1 cellular context compared by ENCODE assay signal in the genomic region with DNA sequence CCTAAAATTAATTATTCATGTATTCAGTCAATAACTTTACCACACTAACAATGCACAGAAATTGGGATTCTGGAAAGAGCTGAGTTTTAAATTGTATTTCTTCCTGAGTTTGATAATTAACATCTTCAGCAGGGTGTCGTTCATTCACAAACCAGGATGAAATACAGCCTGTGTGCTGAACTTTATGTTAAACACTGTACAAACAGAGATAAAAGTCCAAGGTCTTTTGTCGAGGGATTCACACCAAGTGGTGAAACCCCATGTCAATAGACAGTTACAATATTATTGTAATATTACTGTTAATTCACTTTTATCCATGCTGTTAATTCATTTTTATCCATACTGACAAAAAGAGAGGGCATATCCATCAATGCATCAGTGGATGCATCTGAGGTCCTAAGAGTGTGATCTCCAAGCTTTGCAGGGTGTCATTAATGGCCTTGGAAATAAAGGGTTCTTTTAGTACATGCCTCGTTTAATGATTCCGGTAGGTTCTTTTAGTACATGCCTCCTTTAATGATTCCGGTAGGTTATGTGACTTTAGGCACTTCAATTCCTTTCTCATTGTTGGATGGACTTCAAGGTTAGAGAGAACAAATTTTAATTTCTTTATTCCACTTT.
A peak's percentile ranks its signal among the peaks of the same experiment; 100 is the strongest.
TF ChIP-seq lines count a peak whose summit lies in the region.

No MANE protein-coding gene starts in this region.

TF ChIP-seq in HepG2, 621 proteins besides CTCF, POLR2A, EP300 and RAD21 (continued from another document and continues in another):
- TF ChIP-seq, protein P1, sequence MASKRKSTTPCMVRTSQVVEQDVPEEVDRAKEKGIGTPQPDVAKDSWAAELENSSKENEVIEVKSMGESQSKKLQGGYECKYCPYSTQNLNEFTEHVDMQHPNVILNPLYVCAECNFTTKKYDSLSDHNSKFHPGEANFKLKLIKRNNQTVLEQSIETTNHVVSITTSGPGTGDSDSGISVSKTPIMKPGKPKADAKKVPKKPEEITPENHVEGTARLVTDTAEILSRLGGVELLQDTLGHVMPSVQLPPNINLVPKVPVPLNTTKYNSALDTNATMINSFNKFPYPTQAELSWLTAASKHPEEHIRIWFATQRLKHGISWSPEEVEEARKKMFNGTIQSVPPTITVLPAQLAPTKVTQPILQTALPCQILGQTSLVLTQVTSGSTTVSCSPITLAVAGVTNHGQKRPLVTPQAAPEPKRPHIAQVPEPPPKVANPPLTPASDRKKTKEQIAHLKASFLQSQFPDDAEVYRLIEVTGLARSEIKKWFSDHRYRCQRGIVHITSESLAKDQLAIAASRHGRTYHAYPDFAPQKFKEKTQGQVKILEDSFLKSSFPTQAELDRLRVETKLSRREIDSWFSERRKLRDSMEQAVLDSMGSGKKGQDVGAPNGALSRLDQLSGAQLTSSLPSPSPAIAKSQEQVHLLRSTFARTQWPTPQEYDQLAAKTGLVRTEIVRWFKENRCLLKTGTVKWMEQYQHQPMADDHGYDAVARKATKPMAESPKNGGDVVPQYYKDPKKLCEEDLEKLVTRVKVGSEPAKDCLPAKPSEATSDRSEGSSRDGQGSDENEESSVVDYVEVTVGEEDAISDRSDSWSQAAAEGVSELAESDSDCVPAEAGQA (IDR thresholded peaks at IDR 0.05; ENCODE audit: low read depth) = no peak
- TF ChIP-seq, protein P1 (CRISPR knock-in tag; IDR thresholded peaks at IDR 0.05; ENCODE audit: borderline replicate concordance) = no peak
- TF ChIP-seq MAZ (IDR thresholded peaks at IDR 0.05; ENCODE audit: borderline replicate concordance, low read depth, low read length) (no peak), MAZ (CRISPR knock-in tag; IDR thresholded peaks at IDR 0.05; ENCODE audit: low read depth) (no peak), ZNF382 (CRISPR knock-in tag; IDR thresholded peaks at IDR 0.05; ENCODE audit: borderline replicate concordance) (no peak), BRCA1 (CRISPR knock-in tag; IDR thresholded peaks at IDR 0.05) (no peak), REXO4 (CRISPR knock-in tag; IDR thresholded peaks at IDR 0.05; ENCODE audit: borderline replicate concordance) (no peak), SIX1 (CRISPR knock-in tag; IDR thresholded peaks at IDR 0.05; ENCODE audit: borderline replicate concordance) (no peak), KDM6A (CRISPR knock-in tag; IDR thresholded peaks at IDR 0.05; ENCODE audit: low read depth) (peak; percentile 56; the same call in 1 of the 2 replicates), SP5 (CRISPR knock-in tag; IDR thresholded peaks at IDR 0.05; ENCODE audit: borderline replicate concordance, low read depth) (no peak), ZNF33B (CRISPR knock-in tag; IDR thresholded peaks at IDR 0.05) (0 out of 2 replicates have a peak, but pooled peaks have one; percentile 55), ZNF546 (CRISPR knock-in tag; conservative IDR thresholded peaks at IDR 0.05) (no peak), SCMH1 (CRISPR knock-in tag; IDR thresholded peaks at IDR 0.05; ENCODE audit: borderline replicate concordance) (no peak), MTF2 (CRISPR knock-in tag; IDR thresholded peaks at IDR 0.05; ENCODE audit: borderline replicate concordance) (no peak), NFIB (CRISPR knock-in tag; IDR thresholded peaks at IDR 0.05; ENCODE audit: borderline replicate concordance) (no peak), ZNF766 (CRISPR knock-in tag; IDR thresholded peaks at IDR 0.05; ENCODE audit: borderline replicate concordance) (no peak), ZNF282 (IDR thresholded peaks at IDR 0.05; ENCODE audit: partially characterized antibody) (no peak), SKI (IDR thresholded peaks at IDR 0.05; ENCODE audit: partially characterized antibody) (peak; percentile 25), ZNF121 (CRISPR knock-in tag; IDR thresholded peaks at IDR 0.05) (no peak), ZNF260 (CRISPR knock-in tag; IDR thresholded peaks at IDR 0.05; ENCODE audit: borderline replicate concordance, low read depth) (no peak), SSRP1 (CRISPR knock-in tag; IDR thresholded peaks at IDR 0.05) (no peak), JARID2 (CRISPR knock-in tag; IDR thresholded peaks at IDR 0.05; ENCODE audit: insufficient replicate concordance) (no peak), GATA4 (IDR thresholded peaks at IDR 0.05; ENCODE audit: borderline replicate concordance, low read depth) (no peak), NCOA5 (CRISPR knock-in tag; IDR thresholded peaks at IDR 0.05) (no peak), PAF1 (CRISPR knock-in tag; IDR thresholded peaks at IDR 0.05) (no peak), NFKB2 (CRISPR knock-in tag; IDR thresholded peaks at IDR 0.05; ENCODE audit: borderline replicate concordance) (no peak), DPF2 (CRISPR knock-in tag; IDR thresholded peaks at IDR 0.05; ENCODE audit: borderline replicate concordance, low read depth) (peak; percentile 65; the same call in 1 of the 2 replicates), SAFB2 (CRISPR knock-in tag; IDR thresholded peaks at IDR 0.05; ENCODE audit: borderline replicate concordance, low read depth) (no peak), ZNF790 (CRISPR knock-in tag; IDR thresholded peaks at IDR 0.05; ENCODE audit: borderline replicate concordance) (no peak), ZZZ3 (CRISPR knock-in tag; IDR thresholded peaks at IDR 0.05; ENCODE audit: borderline replicate concordance) (no peak)
- TF ChIP-seq, protein P2, sequence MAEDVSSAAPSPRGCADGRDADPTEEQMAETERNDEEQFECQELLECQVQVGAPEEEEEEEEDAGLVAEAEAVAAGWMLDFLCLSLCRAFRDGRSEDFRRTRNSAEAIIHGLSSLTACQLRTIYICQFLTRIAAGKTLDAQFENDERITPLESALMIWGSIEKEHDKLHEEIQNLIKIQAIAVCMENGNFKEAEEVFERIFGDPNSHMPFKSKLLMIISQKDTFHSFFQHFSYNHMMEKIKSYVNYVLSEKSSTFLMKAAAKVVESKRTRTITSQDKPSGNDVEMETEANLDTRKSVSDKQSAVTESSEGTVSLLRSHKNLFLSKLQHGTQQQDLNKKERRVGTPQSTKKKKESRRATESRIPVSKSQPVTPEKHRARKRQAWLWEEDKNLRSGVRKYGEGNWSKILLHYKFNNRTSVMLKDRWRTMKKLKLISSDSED (CRISPR knock-in tag; IDR thresholded peaks at IDR 0.05) = no peak
- TF ChIP-seq, protein P3, sequence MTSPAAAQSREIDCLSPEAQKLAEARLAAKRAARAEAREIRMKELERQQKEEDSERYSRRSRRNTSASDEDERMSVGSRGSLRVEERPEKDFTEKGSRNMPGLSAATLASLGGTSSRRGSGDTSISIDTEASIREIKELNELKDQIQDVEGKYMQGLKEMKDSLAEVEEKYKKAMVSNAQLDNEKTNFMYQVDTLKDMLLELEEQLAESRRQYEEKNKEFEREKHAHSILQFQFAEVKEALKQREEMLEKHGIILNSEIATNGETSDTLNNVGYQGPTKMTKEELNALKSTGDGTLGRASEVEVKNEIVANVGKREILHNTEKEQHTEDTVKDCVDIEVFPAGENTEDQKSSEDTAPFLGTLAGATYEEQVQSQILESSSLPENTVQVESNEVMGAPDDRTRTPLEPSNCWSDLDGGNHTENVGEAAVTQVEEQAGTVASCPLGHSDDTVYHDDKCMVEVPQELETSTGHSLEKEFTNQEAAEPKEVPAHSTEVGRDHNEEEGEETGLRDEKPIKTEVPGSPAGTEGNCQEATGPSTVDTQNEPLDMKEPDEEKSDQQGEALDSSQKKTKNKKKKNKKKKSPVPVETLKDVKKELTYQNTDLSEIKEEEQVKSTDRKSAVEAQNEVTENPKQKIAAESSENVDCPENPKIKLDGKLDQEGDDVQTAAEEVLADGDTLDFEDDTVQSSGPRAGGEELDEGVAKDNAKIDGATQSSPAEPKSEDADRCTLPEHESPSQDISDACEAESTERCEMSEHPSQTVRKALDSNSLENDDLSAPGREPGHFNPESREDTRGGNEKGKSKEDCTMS (CRISPR knock-in tag; conservative IDR thresholded peaks at IDR 0.05) = no peak
- TF ChIP-seq, protein P4, sequence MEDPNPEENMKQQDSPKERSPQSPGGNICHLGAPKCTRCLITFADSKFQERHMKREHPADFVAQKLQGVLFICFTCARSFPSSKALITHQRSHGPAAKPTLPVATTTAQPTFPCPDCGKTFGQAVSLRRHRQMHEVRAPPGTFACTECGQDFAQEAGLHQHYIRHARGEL (CRISPR knock-in tag; IDR thresholded peaks at IDR 0.05) = no peak
- TF ChIP-seq, protein P5, sequence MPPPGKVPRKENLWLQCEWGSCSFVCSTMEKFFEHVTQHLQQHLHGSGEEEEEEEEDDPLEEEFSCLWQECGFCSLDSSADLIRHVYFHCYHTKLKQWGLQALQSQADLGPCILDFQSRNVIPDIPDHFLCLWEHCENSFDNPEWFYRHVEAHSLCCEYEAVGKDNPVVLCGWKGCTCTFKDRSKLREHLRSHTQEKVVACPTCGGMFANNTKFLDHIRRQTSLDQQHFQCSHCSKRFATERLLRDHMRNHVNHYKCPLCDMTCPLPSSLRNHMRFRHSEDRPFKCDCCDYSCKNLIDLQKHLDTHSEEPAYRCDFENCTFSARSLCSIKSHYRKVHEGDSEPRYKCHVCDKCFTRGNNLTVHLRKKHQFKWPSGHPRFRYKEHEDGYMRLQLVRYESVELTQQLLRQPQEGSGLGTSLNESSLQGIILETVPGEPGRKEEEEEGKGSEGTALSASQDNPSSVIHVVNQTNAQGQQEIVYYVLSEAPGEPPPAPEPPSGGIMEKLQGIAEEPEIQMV (CRISPR knock-in tag; IDR thresholded peaks at IDR 0.05; ENCODE audit: low read depth) = no peak
- TF ChIP-seq, protein P6, sequence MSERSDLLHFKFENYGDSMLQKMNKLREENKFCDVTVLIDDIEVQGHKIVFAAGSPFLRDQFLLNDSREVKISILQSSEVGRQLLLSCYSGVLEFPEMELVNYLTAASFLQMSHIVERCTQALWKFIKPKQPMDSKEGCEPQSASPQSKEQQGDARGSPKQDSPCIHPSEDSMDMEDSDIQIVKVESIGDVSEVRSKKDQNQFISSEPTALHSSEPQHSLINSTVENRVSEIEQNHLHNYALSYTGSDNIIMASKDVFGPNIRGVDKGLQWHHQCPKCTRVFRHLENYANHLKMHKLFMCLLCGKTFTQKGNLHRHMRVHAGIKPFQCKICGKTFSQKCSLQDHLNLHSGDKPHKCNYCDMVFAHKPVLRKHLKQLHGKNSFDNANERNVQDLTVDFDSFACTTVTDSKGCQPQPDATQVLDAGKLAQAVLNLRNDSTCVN (CRISPR knock-in tag; IDR thresholded peaks at IDR 0.05; ENCODE audit: borderline replicate concordance) = no peak
- TF ChIP-seq, protein P7, sequence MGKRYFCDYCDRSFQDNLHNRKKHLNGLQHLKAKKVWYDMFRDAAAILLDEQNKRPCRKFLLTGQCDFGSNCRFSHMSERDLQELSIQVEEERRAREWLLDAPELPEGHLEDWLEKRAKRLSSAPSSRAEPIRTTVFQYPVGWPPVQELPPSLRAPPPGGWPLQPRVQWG (CRISPR knock-in tag; IDR thresholded peaks at IDR 0.05; ENCODE audit: borderline replicate concordance, low read depth) = no peak
- TF ChIP-seq, protein P8, sequence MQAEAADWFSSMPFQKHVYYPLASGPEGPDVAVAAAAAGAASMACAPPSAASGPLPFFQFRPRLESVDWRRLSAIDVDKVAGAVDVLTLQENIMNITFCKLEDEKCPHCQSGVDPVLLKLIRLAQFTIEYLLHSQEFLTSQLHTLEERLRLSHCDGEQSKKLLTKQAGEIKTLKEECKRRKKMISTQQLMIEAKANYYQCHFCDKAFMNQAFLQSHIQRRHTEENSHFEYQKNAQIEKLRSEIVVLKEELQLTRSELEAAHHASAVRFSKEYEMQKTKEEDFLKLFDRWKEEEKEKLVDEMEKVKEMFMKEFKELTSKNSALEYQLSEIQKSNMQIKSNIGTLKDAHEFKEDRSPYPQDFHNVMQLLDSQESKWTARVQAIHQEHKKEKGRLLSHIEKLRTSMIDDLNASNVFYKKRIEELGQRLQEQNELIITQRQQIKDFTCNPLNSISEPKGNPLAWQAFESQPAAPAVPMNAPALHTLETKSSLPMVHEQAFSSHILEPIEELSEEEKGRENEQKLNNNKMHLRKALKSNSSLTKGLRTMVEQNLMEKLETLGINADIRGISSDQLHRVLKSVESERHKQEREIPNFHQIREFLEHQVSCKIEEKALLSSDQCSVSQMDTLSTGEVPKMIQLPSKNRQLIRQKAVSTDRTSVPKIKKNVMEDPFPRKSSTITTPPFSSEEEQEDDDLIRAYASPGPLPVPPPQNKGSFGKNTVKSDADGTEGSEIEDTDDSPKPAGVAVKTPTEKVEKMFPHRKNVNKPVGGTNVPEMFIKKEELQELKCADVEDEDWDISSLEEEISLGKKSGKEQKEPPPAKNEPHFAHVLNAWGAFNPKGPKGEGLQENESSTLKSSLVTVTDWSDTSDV (CRISPR knock-in tag; IDR thresholded peaks at IDR 0.05) = no peak
- TF ChIP-seq, protein P9, sequence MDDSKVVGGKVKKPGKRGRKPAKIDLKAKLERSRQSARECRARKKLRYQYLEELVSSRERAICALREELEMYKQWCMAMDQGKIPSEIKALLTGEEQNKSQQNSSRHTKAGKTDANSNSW (CRISPR knock-in tag; IDR thresholded peaks at IDR 0.05; ENCODE audit: borderline replicate concordance) = no peak
- TF ChIP-seq, protein P10, sequence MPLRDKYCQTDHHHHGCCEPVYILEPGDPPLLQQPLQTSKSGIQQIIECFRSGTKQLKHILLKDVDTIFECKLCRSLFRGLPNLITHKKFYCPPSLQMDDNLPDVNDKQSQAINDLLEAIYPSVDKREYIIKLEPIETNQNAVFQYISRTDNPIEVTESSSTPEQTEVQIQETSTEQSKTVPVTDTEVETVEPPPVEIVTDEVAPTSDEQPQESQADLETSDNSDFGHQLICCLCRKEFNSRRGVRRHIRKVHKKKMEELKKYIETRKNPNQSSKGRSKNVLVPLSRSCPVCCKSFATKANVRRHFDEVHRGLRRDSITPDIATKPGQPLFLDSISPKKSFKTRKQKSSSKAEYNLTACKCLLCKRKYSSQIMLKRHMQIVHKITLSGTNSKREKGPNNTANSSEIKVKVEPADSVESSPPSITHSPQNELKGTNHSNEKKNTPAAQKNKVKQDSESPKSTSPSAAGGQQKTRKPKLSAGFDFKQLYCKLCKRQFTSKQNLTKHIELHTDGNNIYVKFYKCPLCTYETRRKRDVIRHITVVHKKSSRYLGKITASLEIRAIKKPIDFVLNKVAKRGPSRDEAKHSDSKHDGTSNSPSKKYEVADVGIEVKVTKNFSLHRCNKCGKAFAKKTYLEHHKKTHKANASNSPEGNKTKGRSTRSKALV (CRISPR knock-in tag; IDR thresholded peaks at IDR 0.05) = no peak
